ENCODE assay signal across 30 cellular contexts in genomic region chr17:9984768-9985167, GRCh38.
"Had no signal": no experiment of that assay in that cellular context is flagged by ENCODE, and none has a peak within 500 bp of the region (broad histone marks: within the 10 kb centered on the region; RNA-seq: fewer than 3 reads in every experiment).

No MANE protein-coding gene starts in this region.

- H3K4me3 Mint-ChIP-seq: activated B cell treated with CpG ODN at 0.5 μM for 24 hours; activated CD8-positive, alpha-beta T cell treated with anti-CD3 and anti-CD28 coated beads for 36 hours; activated naive CD8-positive, alpha-beta T cell; activated T-cell treated with anti-CD3 and anti-CD28 coated beads, Interleukin-2, amount 50 U/mL, for 4 hours; activated T-helper 17 cell treated with anti-CD3 and anti-CD28 coated beads, Interleukin-2, amount 50 U/mL, for 72 hours; central memory CD8-positive, alpha-beta T cell; effector memory CD8-positive, alpha-beta T cell; T-helper 17 cell; T-helper 2 cell treated with Interferon-gamma antibody and Interleukin-4, amounts not matched to agents 5 μg/mL and 100 μg/mL, for 36 hours had no signal

- H3K27me3 ChIP-seq: brain microvascular endothelial cell, esophagus squamous epithelium, gastroesophageal sphincter, heart right ventricle had no signal

- H3K9me3 ChIP-seq: esophagus squamous epithelium, gastroesophageal sphincter had no signal

- H3K9me3 Mint-ChIP-seq: activated CD8-positive, alpha-beta T cell treated with anti-CD3 and anti-CD28 coated beads for 36 hours; activated T-cell treated with anti-CD3 and anti-CD28 coated beads, Interleukin-2, amount 50 U/mL, for 4 hours; activated T-helper 17 cell treated with anti-CD3 and anti-CD28 coated beads, Interleukin-2, amount 50 U/mL, for 72 hours; effector memory CD8-positive, alpha-beta T cell; T-helper 2 cell treated with Interferon-gamma antibody and Interleukin-4, amounts not matched to agents 5 μg/mL and 100 μg/mL, for 36 hours had no signal

- H3K36me3 Mint-ChIP-seq: activated naive CD8-positive, alpha-beta T cell had no signal

- H3K4me3 ChIP-seq: coronary artery, esophagus squamous epithelium, gastroesophageal sphincter, heart right ventricle had no signal

- H3K27ac ChIP-seq: brain microvascular endothelial cell, coronary artery, epithelial cell of prostate, esophagus squamous epithelium, gastroesophageal sphincter, WERI-Rb-1 had no signal

- H3K4me1 Mint-ChIP-seq: activated T-helper 17 cell treated with anti-CD3 and anti-CD28 coated beads, Interleukin-2, amount 50 U/mL, for 72 hours had no signal

- DNase-seq: activated B cell treated with CpG ODN at 0.5 μM for 24 hours; activated CD4-positive, alpha-beta T cell treated with anti-CD3 and anti-CD28 coated beads for 48 hours; activated CD4-positive, alpha-beta T cell treated with anti-CD3 and anti-CD28 coated beads, Interleukin-2, amount 50 U/mL, for 1 hour; activated CD4-positive, alpha-beta T cell treated with anti-CD3 and anti-CD28 coated beads, Interleukin-2, amount 50 U/mL, for 48 hours; activated CD8-positive, alpha-beta memory T cell treated with anti-CD3 and anti-CD28 coated beads for 24 hours; activated CD8-positive, alpha-beta T cell treated with anti-CD3 and anti-CD28 coated beads for 36 hours; activated effector memory CD4-positive, alpha-beta T cell treated with Interleukin-2 at 50 U/mL for 16 hours; activated gamma-delta T cell treated with Interleukin-2 at 50 U/mL for 16 hours; activated naive CD4-positive, alpha-beta T cell treated with anti-CD3 and anti-CD28 coated beads, Interleukin-2, amount 50 U/mL, for 16 hours; activated naive CD4-positive, alpha-beta T cell treated with Interleukin-2 at 50 U/mL for 16 hours; activated T-cell treated with anti-CD3 and anti-CD28 coated beads, Interleukin-2, amount 50 U/mL, for 4 hours; amniotic stem cell; anterior cingulate cortex; brain microvascular endothelial cell; dermis blood vessel endothelial cell; effector CD4-positive, alpha-beta T cell; effector memory CD8-positive, alpha-beta T cell; esophagus squamous epithelium; foreskin melanocyte; heart right ventricle; T-helper 17 cell; T1000; WERI-Rb-1 had no signal

- H3K36me3 ChIP-seq: brain microvascular endothelial cell, esophagus squamous epithelium, WERI-Rb-1 had no signal

- H3K27ac Mint-ChIP-seq: activated B cell treated with CpG ODN at 0.5 μM for 24 hours; activated CD8-positive, alpha-beta T cell treated with anti-CD3 and anti-CD28 coated beads for 36 hours; activated naive CD8-positive, alpha-beta T cell; activated T-helper 17 cell treated with anti-CD3 and anti-CD28 coated beads, Interleukin-2, amount 50 U/mL, for 72 hours; T-helper 17 cell; T-helper 2 cell treated with Interferon-gamma antibody and Interleukin-4, amounts not matched to agents 5 μg/mL and 100 μg/mL, for 36 hours had no signal

- H3K27me3 Mint-ChIP-seq: activated B cell treated with CpG ODN at 0.5 μM for 24 hours; central memory CD8-positive, alpha-beta T cell; effector memory CD8-positive, alpha-beta T cell had no signal
